1 cellular context compared by ENCODE assay signal in the genomic region with DNA sequence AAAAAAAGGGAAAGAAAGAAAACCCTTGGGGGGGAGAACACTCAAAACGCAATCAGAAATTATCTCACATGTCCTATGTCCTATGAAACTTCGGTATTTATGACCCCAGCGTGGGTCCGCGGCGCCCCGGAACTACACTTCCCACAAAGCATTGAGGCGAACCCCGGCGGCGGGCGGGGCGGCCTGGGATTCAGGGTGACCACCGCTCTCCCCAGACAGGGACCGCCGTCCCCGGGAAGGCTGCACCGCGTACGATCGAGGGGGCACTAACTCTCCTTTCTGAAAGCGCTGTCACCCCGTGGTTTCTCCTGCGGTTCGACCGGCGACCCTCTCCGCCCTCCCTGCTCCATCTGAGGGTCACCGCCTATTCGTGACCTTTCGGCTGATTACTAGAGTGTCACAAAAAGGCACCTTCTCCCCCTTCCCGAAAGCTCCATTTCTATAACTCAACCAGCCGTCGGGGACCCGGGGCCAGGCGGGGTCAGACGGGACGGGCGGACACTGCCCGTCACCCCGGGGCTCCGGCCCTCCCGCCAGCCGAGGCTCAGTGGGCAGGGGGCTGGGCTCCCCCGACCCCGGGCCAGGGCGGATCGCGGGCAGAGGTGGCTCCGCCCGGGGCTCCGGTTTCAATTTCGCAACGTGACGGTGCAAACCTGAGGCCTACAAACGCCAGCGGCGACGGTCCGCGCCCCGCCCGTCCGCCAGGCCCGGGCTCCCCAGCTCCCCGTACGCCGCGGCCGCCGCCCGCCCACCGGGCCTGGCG.
TF ChIP-seq lines count a peak whose summit lies in the region.

No MANE protein-coding gene starts in this region.

TF ChIP-seq in K562, 482 proteins besides CTCF, POLR2A, EP300 and RAD21 (continued from another document and continues in another):
- TF ChIP-seq, protein P1, sequence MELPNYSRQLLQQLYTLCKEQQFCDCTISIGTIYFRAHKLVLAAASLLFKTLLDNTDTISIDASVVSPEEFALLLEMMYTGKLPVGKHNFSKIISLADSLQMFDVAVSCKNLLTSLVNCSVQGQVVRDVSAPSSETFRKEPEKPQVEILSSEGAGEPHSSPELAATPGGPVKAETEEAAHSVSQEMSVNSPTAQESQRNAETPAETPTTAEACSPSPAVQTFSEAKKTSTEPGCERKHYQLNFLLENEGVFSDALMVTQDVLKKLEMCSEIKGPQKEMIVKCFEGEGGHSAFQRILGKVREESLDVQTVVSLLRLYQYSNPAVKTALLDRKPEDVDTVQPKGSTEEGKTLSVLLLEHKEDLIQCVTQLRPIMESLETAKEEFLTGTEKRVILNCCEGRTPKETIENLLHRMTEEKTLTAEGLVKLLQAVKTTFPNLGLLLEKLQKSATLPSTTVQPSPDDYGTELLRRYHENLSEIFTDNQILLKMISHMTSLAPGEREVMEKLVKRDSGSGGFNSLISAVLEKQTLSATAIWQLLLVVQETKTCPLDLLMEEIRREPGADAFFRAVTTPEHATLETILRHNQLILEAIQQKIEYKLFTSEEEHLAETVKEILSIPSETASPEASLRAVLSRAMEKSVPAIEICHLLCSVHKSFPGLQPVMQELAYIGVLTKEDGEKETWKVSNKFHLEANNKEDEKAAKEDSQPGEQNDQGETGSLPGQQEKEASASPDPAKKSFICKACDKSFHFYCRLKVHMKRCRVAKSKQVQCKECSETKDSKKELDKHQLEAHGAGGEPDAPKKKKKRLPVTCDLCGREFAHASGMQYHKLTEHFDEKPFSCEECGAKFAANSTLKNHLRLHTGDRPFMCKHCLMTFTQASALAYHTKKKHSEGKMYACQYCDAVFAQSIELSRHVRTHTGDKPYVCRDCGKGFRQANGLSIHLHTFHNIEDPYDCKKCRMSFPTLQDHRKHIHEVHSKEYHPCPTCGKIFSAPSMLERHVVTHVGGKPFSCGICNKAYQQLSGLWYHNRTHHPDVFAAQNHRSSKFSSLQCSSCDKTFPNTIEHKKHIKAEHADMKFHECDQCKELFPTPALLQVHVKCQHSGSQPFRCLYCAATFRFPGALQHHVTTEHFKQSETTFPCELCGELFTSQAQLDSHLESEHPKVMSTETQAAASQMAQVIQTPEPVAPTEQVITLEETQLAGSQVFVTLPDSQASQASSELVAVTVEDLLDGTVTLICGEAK (IDR thresholded peaks at IDR 0.05): peak; percentile 30; the same call in 1 of the 2 replicates
- TF ChIP-seq, protein P1 (CRISPR knock-in tag; IDR thresholded peaks at IDR 0.05): no peak
- TF ChIP-seq, protein P2, sequence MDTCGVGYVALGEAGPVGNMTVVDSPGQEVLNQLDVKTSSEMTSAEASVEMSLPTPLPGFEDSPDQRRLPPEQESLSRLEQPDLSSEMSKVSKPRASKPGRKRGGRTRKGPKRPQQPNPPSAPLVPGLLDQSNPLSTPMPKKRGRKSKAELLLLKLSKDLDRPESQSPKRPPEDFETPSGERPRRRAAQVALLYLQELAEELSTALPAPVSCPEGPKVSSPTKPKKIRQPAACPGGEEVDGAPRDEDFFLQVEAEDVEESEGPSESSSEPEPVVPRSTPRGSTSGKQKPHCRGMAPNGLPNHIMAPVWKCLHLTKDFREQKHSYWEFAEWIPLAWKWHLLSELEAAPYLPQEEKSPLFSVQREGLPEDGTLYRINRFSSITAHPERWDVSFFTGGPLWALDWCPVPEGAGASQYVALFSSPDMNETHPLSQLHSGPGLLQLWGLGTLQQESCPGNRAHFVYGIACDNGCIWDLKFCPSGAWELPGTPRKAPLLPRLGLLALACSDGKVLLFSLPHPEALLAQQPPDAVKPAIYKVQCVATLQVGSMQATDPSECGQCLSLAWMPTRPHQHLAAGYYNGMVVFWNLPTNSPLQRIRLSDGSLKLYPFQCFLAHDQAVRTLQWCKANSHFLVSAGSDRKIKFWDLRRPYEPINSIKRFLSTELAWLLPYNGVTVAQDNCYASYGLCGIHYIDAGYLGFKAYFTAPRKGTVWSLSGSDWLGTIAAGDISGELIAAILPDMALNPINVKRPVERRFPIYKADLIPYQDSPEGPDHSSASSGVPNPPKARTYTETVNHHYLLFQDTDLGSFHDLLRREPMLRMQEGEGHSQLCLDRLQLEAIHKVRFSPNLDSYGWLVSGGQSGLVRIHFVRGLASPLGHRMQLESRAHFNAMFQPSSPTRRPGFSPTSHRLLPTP (IDR thresholded peaks at IDR 0.05; ENCODE audit: borderline replicate concordance, extremely low read depth, insufficient read length): no peak
- TF ChIP-seq, protein P3, sequence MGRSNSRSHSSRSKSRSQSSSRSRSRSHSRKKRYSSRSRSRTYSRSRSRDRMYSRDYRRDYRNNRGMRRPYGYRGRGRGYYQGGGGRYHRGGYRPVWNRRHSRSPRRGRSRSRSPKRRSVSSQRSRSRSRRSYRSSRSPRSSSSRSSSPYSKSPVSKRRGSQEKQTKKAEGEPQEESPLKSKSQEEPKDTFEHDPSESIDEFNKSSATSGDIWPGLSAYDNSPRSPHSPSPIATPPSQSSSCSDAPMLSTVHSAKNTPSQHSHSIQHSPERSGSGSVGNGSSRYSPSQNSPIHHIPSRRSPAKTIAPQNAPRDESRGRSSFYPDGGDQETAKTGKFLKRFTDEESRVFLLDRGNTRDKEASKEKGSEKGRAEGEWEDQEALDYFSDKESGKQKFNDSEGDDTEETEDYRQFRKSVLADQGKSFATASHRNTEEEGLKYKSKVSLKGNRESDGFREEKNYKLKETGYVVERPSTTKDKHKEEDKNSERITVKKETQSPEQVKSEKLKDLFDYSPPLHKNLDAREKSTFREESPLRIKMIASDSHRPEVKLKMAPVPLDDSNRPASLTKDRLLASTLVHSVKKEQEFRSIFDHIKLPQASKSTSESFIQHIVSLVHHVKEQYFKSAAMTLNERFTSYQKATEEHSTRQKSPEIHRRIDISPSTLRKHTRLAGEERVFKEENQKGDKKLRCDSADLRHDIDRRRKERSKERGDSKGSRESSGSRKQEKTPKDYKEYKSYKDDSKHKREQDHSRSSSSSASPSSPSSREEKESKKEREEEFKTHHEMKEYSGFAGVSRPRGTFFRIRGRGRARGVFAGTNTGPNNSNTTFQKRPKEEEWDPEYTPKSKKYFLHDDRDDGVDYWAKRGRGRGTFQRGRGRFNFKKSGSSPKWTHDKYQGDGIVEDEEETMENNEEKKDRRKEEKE (IDR thresholded peaks at IDR 0.05; ENCODE audit: borderline replicate concordance in 1 of 2, control insufficient read depth in 1 of 2, low read depth in 2 of 2, low read length in 1 of 2): no peak
- TF ChIP-seq MEIS2 (IDR thresholded peaks at IDR 0.05; ENCODE audit: partially characterized antibody) (peak; percentile 35), IRF2 (CRISPR knock-in tag; IDR thresholded peaks at IDR 0.05) (no peak), SAFB2 (IDR thresholded peaks at IDR 0.05; ENCODE audit: borderline replicate concordance, low read depth, low read length, severe bottlenecking) (no peak), ZNF445 (CRISPR knock-in tag; IDR thresholded peaks at IDR 0.05; ENCODE audit: low read depth) (no peak), MNT (conservative IDR thresholded peaks at IDR 0.05) (peak in 1 of 2 experiments; percentile 64; a peak in 2 of 4 replicates), JUN (IDR thresholded peaks at IDR 0.05; ENCODE audit: borderline replicate concordance, low read depth, low read length) (no peak), JUN (CRISPR knock-in tag; IDR thresholded peaks at IDR 0.05; ENCODE audit: borderline replicate concordance) (no peak), L3MBTL2 (IDR thresholded peaks at IDR 0.05) (peak; percentile 30; the same call in 1 of the 2 replicates), CHD4 (IDR thresholded peaks at IDR 0.05; ENCODE audit: insufficient read depth, insufficient replicate concordance, low read depth, low read length, poor library complexity, severe bottlenecking) (no peak), NUFIP1 (IDR thresholded peaks at IDR 0.05; ENCODE audit: partially characterized antibody) (no peak), NELFE (IDR thresholded peaks at IDR 0.05; ENCODE audit: insufficient read depth, insufficient read length) (no peak), PCBP2 (IDR thresholded peaks at IDR 0.05; ENCODE audit: low read depth, low read length, poor library complexity, severe bottlenecking) (no peak), TFAP4 (CRISPR knock-in tag; IDR thresholded peaks at IDR 0.05; ENCODE audit: borderline replicate concordance) (peak; percentile 62; the same call in 1 of the 2 replicates), SRF (CRISPR knock-in tag; IDR thresholded peaks at IDR 0.05) (no peak), ZNF77 (CRISPR knock-in tag; IDR thresholded peaks at IDR 0.05) (no peak), RBFOX2 (IDR thresholded peaks at IDR 0.05; ENCODE audit: low read depth, low read length) (peak; percentile 88), TEAD2 (tag; IDR thresholded peaks at IDR 0.05) (no peak), KLF16 (IDR thresholded peaks at IDR 0.05) (no peak)
- TF ChIP-seq, protein P4, sequence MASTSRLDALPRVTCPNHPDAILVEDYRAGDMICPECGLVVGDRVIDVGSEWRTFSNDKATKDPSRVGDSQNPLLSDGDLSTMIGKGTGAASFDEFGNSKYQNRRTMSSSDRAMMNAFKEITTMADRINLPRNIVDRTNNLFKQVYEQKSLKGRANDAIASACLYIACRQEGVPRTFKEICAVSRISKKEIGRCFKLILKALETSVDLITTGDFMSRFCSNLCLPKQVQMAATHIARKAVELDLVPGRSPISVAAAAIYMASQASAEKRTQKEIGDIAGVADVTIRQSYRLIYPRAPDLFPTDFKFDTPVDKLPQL (IDR thresholded peaks at IDR 0.05; ENCODE audit: extremely low read depth, insufficient read length): no peak
- TF ChIP-seq, protein P5, sequence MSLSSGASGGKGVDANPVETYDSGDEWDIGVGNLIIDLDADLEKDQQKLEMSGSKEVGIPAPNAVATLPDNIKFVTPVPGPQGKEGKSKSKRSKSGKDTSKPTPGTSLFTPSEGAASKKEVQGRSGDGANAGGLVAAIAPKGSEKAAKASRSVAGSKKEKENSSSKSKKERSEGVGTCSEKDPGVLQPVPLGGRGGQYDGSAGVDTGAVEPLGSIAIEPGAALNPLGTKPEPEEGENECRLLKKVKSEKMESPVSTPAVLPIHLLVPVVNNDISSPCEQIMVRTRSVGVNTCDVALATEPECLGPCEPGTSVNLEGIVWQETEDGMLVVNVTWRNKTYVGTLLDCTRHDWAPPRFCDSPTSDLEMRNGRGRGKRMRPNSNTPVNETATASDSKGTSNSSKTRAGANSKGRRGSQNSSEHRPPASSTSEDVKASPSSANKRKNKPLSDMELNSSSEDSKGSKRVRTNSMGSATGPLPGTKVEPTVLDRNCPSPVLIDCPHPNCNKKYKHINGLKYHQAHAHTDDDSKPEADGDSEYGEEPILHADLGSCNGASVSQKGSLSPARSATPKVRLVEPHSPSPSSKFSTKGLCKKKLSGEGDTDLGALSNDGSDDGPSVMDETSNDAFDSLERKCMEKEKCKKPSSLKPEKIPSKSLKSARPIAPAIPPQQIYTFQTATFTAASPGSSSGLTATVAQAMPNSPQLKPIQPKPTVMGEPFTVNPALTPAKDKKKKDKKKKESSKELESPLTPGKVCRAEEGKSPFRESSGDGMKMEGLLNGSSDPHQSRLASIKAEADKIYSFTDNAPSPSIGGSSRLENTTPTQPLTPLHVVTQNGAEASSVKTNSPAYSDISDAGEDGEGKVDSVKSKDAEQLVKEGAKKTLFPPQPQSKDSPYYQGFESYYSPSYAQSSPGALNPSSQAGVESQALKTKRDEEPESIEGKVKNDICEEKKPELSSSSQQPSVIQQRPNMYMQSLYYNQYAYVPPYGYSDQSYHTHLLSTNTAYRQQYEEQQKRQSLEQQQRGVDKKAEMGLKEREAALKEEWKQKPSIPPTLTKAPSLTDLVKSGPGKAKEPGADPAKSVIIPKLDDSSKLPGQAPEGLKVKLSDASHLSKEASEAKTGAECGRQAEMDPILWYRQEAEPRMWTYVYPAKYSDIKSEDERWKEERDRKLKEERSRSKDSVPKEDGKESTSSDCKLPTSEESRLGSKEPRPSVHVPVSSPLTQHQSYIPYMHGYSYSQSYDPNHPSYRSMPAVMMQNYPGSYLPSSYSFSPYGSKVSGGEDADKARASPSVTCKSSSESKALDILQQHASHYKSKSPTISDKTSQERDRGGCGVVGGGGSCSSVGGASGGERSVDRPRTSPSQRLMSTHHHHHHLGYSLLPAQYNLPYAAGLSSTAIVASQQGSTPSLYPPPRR (CRISPR knock-in tag; IDR thresholded peaks at IDR 0.05; ENCODE audit: borderline replicate concordance): no peak
